8 cellular contexts compared by ENCODE assay signal in the genomic region with DNA sequence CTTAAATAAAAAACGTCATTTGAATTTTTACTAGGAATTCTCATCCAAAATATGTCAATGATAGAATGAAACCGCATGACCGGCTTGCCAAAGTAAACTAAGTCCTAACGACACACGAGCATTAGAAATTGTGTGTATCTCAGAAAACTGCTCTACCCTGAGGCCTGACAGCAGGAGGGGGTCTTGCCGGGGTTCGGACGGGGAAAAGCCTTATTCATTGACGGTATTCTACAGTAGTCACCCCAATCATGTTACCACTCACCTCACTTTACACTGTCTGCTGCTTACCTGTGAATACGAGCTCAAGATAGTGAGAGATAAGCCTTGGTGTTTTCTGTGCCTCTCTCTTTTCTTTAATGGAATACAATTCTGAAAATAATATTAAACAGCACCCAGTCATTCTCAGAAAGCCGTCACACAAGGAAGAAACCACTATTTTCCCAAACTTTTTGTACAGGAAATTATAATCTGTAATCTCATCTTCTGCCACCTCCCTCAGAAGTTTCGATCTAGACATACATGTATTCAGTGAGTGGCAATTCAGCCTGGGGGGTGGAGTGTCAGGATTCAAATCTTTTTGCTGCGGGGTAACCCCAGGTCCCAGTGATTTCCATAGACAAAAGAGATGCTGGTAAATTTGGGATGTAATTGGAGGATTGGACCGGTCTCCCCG. TPM values are rescaled to one million over a fixed set of nuclear protein-coding genes. Genes with fewer than 3 reads are reported as not detected.
DNase-seq lines count a peak whose midpoint lies in the region; ATAC-seq and TF ChIP-seq lines count a peak whose summit lies in the region.

No MANE protein-coding gene starts in this region.

- no peak overlapping the region for H4K12ac ChIP-seq in trophoblast cell (ENCODE audit: low read depth, low read length)

- H3K18ac ChIP-seq in trophoblast cell (ENCODE audit: low read length) = no peak overlapping the region

- peaks cover 12% of the 10 kb centered on the region for H3K79me1 ChIP-seq in trophoblast cell (ENCODE audit: low read length)

- no peak overlapping the region for H2AK5ac ChIP-seq in trophoblast cell (ENCODE audit: low read length)

- H3K4me1 ChIP-seq in colonic mucosa = peaks cover 14% of the 10 kb centered on the region
- peaks cover 23 to 30% of the 10 kb centered on the region in 2 experiments for H3K4me1 ChIP-seq in trophoblast cell (ENCODE audit: control insufficient read depth in 1 of 2, insufficient read depth in 2 of 2, low read length in 2 of 2)

- no peak overlapping the region for H3K4ac ChIP-seq in trophoblast cell (ENCODE audit: low read depth, low read length)

- H2BK120ac ChIP-seq in trophoblast cell (ENCODE audit: insufficient read depth, low read length, poor library complexity) = no peak overlapping the region

- H4K91ac ChIP-seq in trophoblast cell (ENCODE audit: low read depth, low read length) = no peak overlapping the region

- H3K9me3 ChIP-seq in colonic mucosa = no peaks in the 10 kb centered on the region
- H3K9me3 ChIP-seq in trophoblast cell (ENCODE audit: insufficient read depth, low read depth, low read length) = peaks cover 4% of the 10 kb centered on the region

- no peaks in the 10 kb centered on the region for H3K36me3 ChIP-seq in colonic mucosa
- H3K36me3 ChIP-seq in trophoblast cell (ENCODE audit: control insufficient read depth in 1 of 2, insufficient read depth in 2 of 2, low read length in 2 of 2) = no peaks in the 10 kb centered on the region

- peak overlapping the region; percentile 15 for H2AFZ ChIP-seq in trophoblast cell (ENCODE audit: insufficient read depth, low read length, poor library complexity)

- H3K9ac ChIP-seq in colonic mucosa (ENCODE audit: low read depth in 2 of 2, low read length in 2 of 2) = peak overlapping the region in 1 of 2 donors; percentile 84
- H3K9ac ChIP-seq in trophoblast cell (ENCODE audit: low read length) = no peak overlapping the region

- TF ChIP-seq CTCF in colonic mucosa (IDR thresholded peaks at IDR 0.05) = no peak

- H2BK12ac ChIP-seq in trophoblast cell (ENCODE audit: low read length) = no peak overlapping the region

- H3K27ac ChIP-seq in colonic mucosa (peak overlapping the region; percentile 82), trophoblast cell (ENCODE audit: low read depth, low read length) (no peak overlapping the region)

- H3K23ac ChIP-seq in trophoblast cell (ENCODE audit: low read length) = no peak overlapping the region

- intact Hi-C loops in colonic mucosa (cut with DNase I) = loop anchor here (5.0 kb wide), 1 partner anchor 422 kb away; no protein-coding TSS in a partner anchor

- peaks cover 4% of the 10 kb centered on the region for H3K79me2 ChIP-seq in trophoblast cell (ENCODE audit: control insufficient read depth, insufficient read depth, low read length, poor library complexity)

- peak overlapping the region; percentile 82 for H3K4me3 ChIP-seq in colonic mucosa
- no peak overlapping the region for H3K4me3 ChIP-seq in trophoblast cell (ENCODE audit: low read depth, low read length)

- no peak overlapping the region for H4K8ac ChIP-seq in trophoblast cell (ENCODE audit: low read depth, low read length)

- WGBS in trophoblast cell (ENCODE audit: extremely low coverage, insufficient coverage, insufficient read length) = no CpG with 5 or more reads among the region's 15 CpGs

- DNase-seq in colonic mucosa (no peak), trophoblast cell (no peak), nucleus accumbens (lab: John Stamatoyannopoulos, UW) (no peak), T1000 (lab: John Stamatoyannopoulos, UW) (no peak), NCI-H226 (no peak), SW480 (ENCODE audit: low spot score) (no peak)

- H3K14ac ChIP-seq in trophoblast cell (ENCODE audit: low read length) = no peak overlapping the region

- H2BK5ac ChIP-seq in trophoblast cell (ENCODE audit: low read depth, low read length, poor library complexity) = no peak overlapping the region

- peak; percentile 9 for ATAC-seq in GM18909 (IDR thresholded peaks at IDR 0.05; ENCODE audit: poor library complexity, unreplicated experiment)
- peak; percentile 5 for ATAC-seq in HG03108 (IDR thresholded peaks at IDR 0.05; ENCODE audit: unreplicated experiment)

- H3K4me2 ChIP-seq in trophoblast cell (ENCODE audit: low read length) = peak overlapping the region; percentile 61

- H3K27me3 ChIP-seq in colonic mucosa (no peaks in the 10 kb centered on the region), trophoblast cell (ENCODE audit: insufficient read depth, low read length) (peaks cover 23% of the 10 kb centered on the region)

RNA-seq across cellular contexts. Expression of a gene that starts 0.5 kb away (rescaled TPM):
- total RNA-seq in colonic mucosa = 10 to 100 TPM in 1 of 2 donors, 1 to 10 TPM in 1; 7.2 to 10.2 TPM
- polyA plus RNA-seq in trophoblast cell (2013) = 23.3 and 27.6 TPM in 2 replicates

RNA-seq across cellular contexts. Expression of a gene that starts 13.2 kb away (rescaled TPM):
- 10 to 100 TPM; 19.0 to 34.8 TPM for total RNA-seq in colonic mucosa
- polyA plus RNA-seq in trophoblast cell (2013) = 17.7 and 18.0 TPM in 2 replicates

RNA-seq across cellular contexts. Expression of a gene that starts 52.0 kb away (rescaled TPM):
- 10 to 100 TPM; 40.1 to 43.2 TPM for total RNA-seq in colonic mucosa
- polyA plus RNA-seq in trophoblast cell (2013) = 9.6 and 10.5 TPM in 2 replicates
